Comparison of ENCODE assay signal across 20 cellular contexts in genomic region chr22:29352778-29353177, GRCh38. TPM values are rescaled to one million over a fixed set of nuclear protein-coding genes. Genes with fewer than 3 reads are reported as not detected.
DNase-seq lines count a peak whose midpoint lies in the region; ATAC-seq and TF ChIP-seq lines count a peak whose summit lies in the region.
"Had no signal": no experiment of that assay in that cellular context is flagged by ENCODE, and none has a peak within 500 bp of the region (broad histone marks: within the 10 kb centered on the region; RNA-seq: fewer than 3 reads in every experiment).

No MANE protein-coding gene starts in this region.

- ATAC-seq in stimulated activated memory B cell treated with anti-CD40 and anti-IgM and Interleukin-4, amounts not matched to agents 10 μg/mL and 1 μg/mL and 100 μg/mL, for 72 hours: no peak
- no peak for ATAC-seq in GM18868 (IDR thresholded peaks at IDR 0.05; ENCODE audit: unreplicated experiment)
- ATAC-seq in GM21825 (IDR thresholded peaks at IDR 0.05; ENCODE audit: unreplicated experiment): no peak
- ATAC-seq: Right ventricle myocardium inferior had no signal

- peak overlapping the region; percentile 49 to 90 (median 77); a peak in 21 of 22 replicates for H3K4me2 ChIP-seq in BLaER1 treated with 17β-estradiol and CSF1 and Interleukin-3, amounts not matched to agents 10 nM and 100 nM
- H3K4me2 ChIP-seq in osteoblast (ENCODE audit: insufficient read depth, low read length) (no peak overlapping the region), OCI-LY7 (ENCODE audit: low read length) (no peak overlapping the region)

- H3K4me1 ChIP-seq in BLaER1 treated with 17β-estradiol and CSF1 and Interleukin-3, amounts not matched to agents 10 nM and 100 nM: peaks cover 31 to 38% (median 33%) of the 10 kb centered on the region in 10 experiments
- H3K4me1 ChIP-seq in osteoblast (ENCODE audit: insufficient read depth, low read length): no peaks in the 10 kb centered on the region
- H3K4me1 ChIP-seq in OCI-LY7 (ENCODE audit: insufficient read depth, low read length, poor library complexity, severe bottlenecking): peaks cover 22% of the 10 kb centered on the region
- H3K4me1 ChIP-seq: SJSA1 had no signal

- H2AFZ ChIP-seq in osteoblast (ENCODE audit: low read length) (no peak overlapping the region), OCI-LY7 (ENCODE audit: low read length) (no peak overlapping the region)

- intact Hi-C loops in OCI-LY7 (cut with micrococcal nuclease; ENCODE audit: unreplicated experiment): no loop called here

- H3K27me3 Mint-ChIP-seq in endothelial cell (ENCODE audit: unreplicated experiment): peaks cover 4% of the 10 kb centered on the region
- H3K27me3 Mint-ChIP-seq in stimulated activated memory B cell treated with anti-CD40 and anti-IgM and Interleukin-4, amounts not matched to agents 10 μg/mL and 1 μg/mL and 100 μg/mL, for 72 hours: no peaks in the 10 kb centered on the region

- peaks cover 0 to 14% (median 0%) of the 10 kb centered on the region in 11 experiments; a peak in 1 of 22 replicates for H3K27me3 ChIP-seq in BLaER1 treated with 17β-estradiol and CSF1 and Interleukin-3, amounts not matched to agents 10 nM and 100 nM
- no peaks in the 10 kb centered on the region for H3K27me3 ChIP-seq in osteoblast (ENCODE audit: insufficient read depth, low read length)
- H3K27me3 ChIP-seq: MG63, SJSA1 had no signal

- peaks cover 38 to 98% (median 58%) of the 10 kb centered on the region in 11 experiments for H4K20me1 ChIP-seq in BLaER1 treated with 17β-estradiol and CSF1 and Interleukin-3, amounts not matched to agents 10 nM and 100 nM
- H4K20me1 ChIP-seq in osteoblast (ENCODE audit: insufficient read depth, low read length) (no peaks in the 10 kb centered on the region), OCI-LY7 (ENCODE audit: insufficient read depth, low read length) (no peaks in the 10 kb centered on the region)

- TF ChIP-seq CTCF in endothelial cell (IDR thresholded peaks at IDR 0.05; ENCODE audit: unreplicated experiment) (no peak), osteoblast (IDR thresholded peaks at IDR 0.05; ENCODE audit: extremely low read depth, low read depth, low read length) (no peak), OCI-LY7 (conservative IDR thresholded peaks at IDR 0.05; ENCODE audit: low read length) (no peak)

- no peak overlapping the region for H3K4me3 ChIP-seq in BLaER1 treated with 17β-estradiol and CSF1 and Interleukin-3, amounts not matched to agents 10 nM and 100 nM
- no peak overlapping the region for H3K4me3 ChIP-seq in osteoblast (ENCODE audit: insufficient read depth, low read length)
- no peak overlapping the region for H3K4me3 ChIP-seq in OCI-LY7 (ENCODE audit: low read depth, low read length, poor library complexity, severe bottlenecking)
- H3K4me3 ChIP-seq: MG63, SJSA1 had no signal

- POLR2A ChIA-PET in OCI-LY7 (lab: Charles Lee): no interaction called here

- H3K36me3 Mint-ChIP-seq in endothelial cell (ENCODE audit: low read depth, unreplicated experiment): peaks cover 61% of the 10 kb centered on the region
- peaks cover 71% of the 10 kb centered on the region for H3K36me3 Mint-ChIP-seq in stimulated activated memory B cell treated with anti-CD40 and anti-IgM and Interleukin-4, amounts not matched to agents 10 μg/mL and 1 μg/mL and 100 μg/mL, for 72 hours

- no peaks in the 10 kb centered on the region for H3K9me2 ChIP-seq in OCI-LY7 (ENCODE audit: insufficient read depth, low read length)

- no TSS peak for BruUV-seq in OCI-LY7 (replicated peaks; lab: Mats Ljungman, UMichigan)

- H3K27ac Mint-ChIP-seq in endothelial cell (ENCODE audit: unreplicated experiment): peak overlapping the region; percentile 31
- peak overlapping the region; percentile 30 for H3K27ac Mint-ChIP-seq in stimulated activated memory B cell treated with anti-CD40 and anti-IgM and Interleukin-4, amounts not matched to agents 10 μg/mL and 1 μg/mL and 100 μg/mL, for 72 hours

- no peak overlapping the region for H3K27ac ChIP-seq in BLaER1 treated with 17β-estradiol and CSF1 and Interleukin-3, amounts not matched to agents 10 nM and 100 nM
- no peak overlapping the region for H3K27ac ChIP-seq in osteoblast (ENCODE audit: low read depth, low read length)
- H3K27ac ChIP-seq in OCI-LY7 (ENCODE audit: low read depth, low read length, poor library complexity, severe bottlenecking): no peak overlapping the region
- H3K27ac ChIP-seq: SJSA1 had no signal

- no peaks in the 10 kb centered on the region for H3K9me3 ChIP-seq in BLaER1 treated with 17β-estradiol and CSF1 and Interleukin-3, amounts not matched to agents 10 nM and 100 nM (replicated peaks in 1 of 11)
- H3K9me3 ChIP-seq in osteoblast (ENCODE audit: low read depth, low read length) (no peaks in the 10 kb centered on the region), OCI-LY7 (ENCODE audit: low read length) (no peaks in the 10 kb centered on the region)
- H3K9me3 ChIP-seq: MG63, SJSA1 had no signal

- H3K36me3 ChIP-seq in BLaER1 treated with 17β-estradiol and CSF1 and Interleukin-3, amounts not matched to agents 10 nM and 100 nM: peaks cover 80 to 100% (median 92%) of the 10 kb centered on the region in 11 experiments
- peaks cover 67% of the 10 kb centered on the region for H3K36me3 ChIP-seq in osteoblast (ENCODE audit: insufficient read depth, low read length)
- H3K36me3 ChIP-seq in OCI-LY7 (ENCODE audit: insufficient read depth, low read length): peaks cover 98% of the 10 kb centered on the region

- DNase-seq in endothelial cell (ENCODE audit: low spot score) (no peak), osteoblast (ENCODE audit: insufficient read length, low spot score, missing footprints) (peak; percentile 56), OCI-LY7 (ENCODE audit: low spot score) (no peak)
- DNase-seq: 8988T, DMS79, H7, MG63, NCI-H1417, NCI-H1694 treated with DMSO at 0.1 percent for 48 hours, NCI-H2081 treated with DMSO at 0.1 percent for 48 hours, NCI-H2171 treated with DMSO at 0.1 percent for 48 hours, NCI-H526, OCI-M1 had no signal

- H3K4me1 Mint-ChIP-seq in endothelial cell (ENCODE audit: unreplicated experiment): no peaks in the 10 kb centered on the region
- no peaks in the 10 kb centered on the region for H3K4me1 Mint-ChIP-seq in stimulated activated memory B cell treated with anti-CD40 and anti-IgM and Interleukin-4, amounts not matched to agents 10 μg/mL and 1 μg/mL and 100 μg/mL, for 72 hours
- H3K4me1 Mint-ChIP-seq: CD14-positive monocyte had no signal

- CTCF ChIA-PET in OCI-LY7 (lab: Charles Lee; ENCODE audit: unreplicated experiment): no interaction called here

- H3K79me2 ChIP-seq in osteoblast (ENCODE audit: insufficient read depth, low read length): no peaks in the 10 kb centered on the region
- no peaks in the 10 kb centered on the region for H3K79me2 ChIP-seq in OCI-LY7 (ENCODE audit: insufficient read depth, low read depth, low read length)

- H3K9me3 Mint-ChIP-seq in endothelial cell (ENCODE audit: unreplicated experiment): no peaks in the 10 kb centered on the region
- no peaks in the 10 kb centered on the region for H3K9me3 Mint-ChIP-seq in stimulated activated memory B cell treated with anti-CD40 and anti-IgM and Interleukin-4, amounts not matched to agents 10 μg/mL and 1 μg/mL and 100 μg/mL, for 72 hours
- H3K9me3 Mint-ChIP-seq: CD14-positive monocyte had no signal

- H3K9ac ChIP-seq in BLaER1 treated with 17β-estradiol and CSF1 and Interleukin-3, amounts not matched to agents 10 nM and 100 nM: peak overlapping the region in 4 of 11 experiments; percentile 1 to 61 (median 7); a peak in 4 of 22 replicates

- peak overlapping the region; percentile 43 for H3K4me3 Mint-ChIP-seq in endothelial cell (ENCODE audit: unreplicated experiment)
- H3K4me3 Mint-ChIP-seq in stimulated activated memory B cell treated with anti-CD40 and anti-IgM and Interleukin-4, amounts not matched to agents 10 μg/mL and 1 μg/mL and 100 μg/mL, for 72 hours: no peak overlapping the region
- H3K4me3 Mint-ChIP-seq: CD14-positive monocyte had no signal

RNA-seq across cellular contexts. Expression of gene AP1B1, which starts 35.6 kb away (rescaled TPM):
- total RNA-seq in endothelial cell (ENCODE audit: unreplicated experiment): 316 TPM
- total RNA-seq in osteoblast: 35.4 and 37.3 TPM in 2 replicates
- 84.6 and 111 TPM in 2 replicates for total RNA-seq in OCI-LY7 (2014; rRNA removed; shearing (Covaris generic))
- total RNA-seq in OCI-LY7 (2022): 156 and 162 TPM in 2 replicates

RNA-seq across cellular contexts. Expression of gene RASL10A, which starts 37.3 kb away (rescaled TPM):
- total RNA-seq in endothelial cell (ENCODE audit: unreplicated experiment): 30.1 TPM
- total RNA-seq in osteoblast: not detected in 2 replicates
- total RNA-seq in OCI-LY7 (2014; rRNA removed; shearing (Covaris generic)): 2.7 and 5.2 TPM in 2 replicates
- 23.3 and 23.7 TPM in 2 replicates for total RNA-seq in OCI-LY7 (2022)
- total RNA-seq: SJSA1 had no signal

RNA-seq across cellular contexts. Expression of gene GAS2L1, which starts 46.3 kb away (rescaled TPM):
- total RNA-seq in endothelial cell (ENCODE audit: unreplicated experiment) (33.6 TPM), osteoblast (11.6 and 13.0 TPM in 2 replicates), OCI-LY7 (2022) (not detected in 2 replicates)
- total RNA-seq in OCI-LY7 (2014; rRNA removed; shearing (Covaris generic)): not detected in 2 replicates

Comparison
In these comparisons a context has a peak if more than half of its experiments do, and no peak if none do; other contexts are left out.
1. H3K4me2 ChIP-seq: peak in BLaER1 treated with 17β-estradiol and CSF1 and Interleukin-3, amounts not matched to agents 10 nM and 100 nM (11 of 11); none in osteoblast (single experiment) and OCI-LY7 (single experiment).
2. RNA of gene GAS2L1, which starts 46.3 kb away (total RNA-seq): 33.6 TPM in endothelial cell (single experiment) and 11.6 to 13.0 TPM in osteoblast; not detected in OCI-LY7; every median in the first group is over 10 times any median in the second.